ENCODE assay signal across 23 cellular contexts in the genomic region with DNA sequence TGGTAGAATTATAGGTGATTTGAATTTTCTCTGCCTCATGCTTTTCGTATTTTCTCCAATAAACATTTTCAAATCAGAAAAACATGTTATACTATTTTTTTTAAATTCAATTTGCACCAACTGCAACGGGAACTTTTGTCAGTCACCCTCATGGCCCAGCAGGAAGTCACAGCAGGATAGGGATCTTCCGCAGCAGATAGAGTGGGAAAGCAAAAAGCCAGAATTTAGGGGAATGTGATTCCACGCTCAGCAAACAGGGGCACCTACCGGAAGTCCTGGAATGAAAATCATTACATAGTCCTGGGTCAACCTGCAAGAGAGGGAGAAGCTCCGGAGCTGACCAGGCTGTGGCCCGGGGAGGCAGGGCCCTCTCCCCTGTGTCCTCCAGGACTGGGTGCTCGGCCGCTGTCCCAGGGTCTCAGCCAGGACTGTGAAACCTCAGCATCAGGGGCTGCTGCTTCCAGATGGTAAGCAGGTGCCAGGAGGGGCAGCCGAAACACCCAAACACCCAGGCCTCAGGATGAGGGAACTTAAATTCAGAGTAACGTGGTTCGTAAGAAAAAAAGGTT. TPM values are rescaled to one million over a fixed set of nuclear protein-coding genes. Genes with fewer than 3 reads are reported as not detected.
A peak's percentile ranks its signal among the peaks of the same experiment; 100 is the strongest.
DNase-seq lines count a peak whose midpoint lies in the region; FAIRE-seq and TF ChIP-seq lines count a peak whose summit lies in the region.
"Had no signal": no experiment of that assay in that cellular context is flagged by ENCODE, and none has a peak within 500 bp of the region (broad histone marks: within the 10 kb centered on the region; RNA-seq: fewer than 3 reads in every experiment).

No MANE protein-coding gene starts in this region.

- H3K36me3 Mint-ChIP-seq in neural progenitor cell, result no peaks in the 10 kb centered on the region
- H3K36me3 Mint-ChIP-seq: IgD-negative memory B cell had no signal

- DNase-seq in GM13976 (ENCODE audit: low spot score) (peak; percentile 14), SK-N-MC (ENCODE audit: low read depth, low spot score) (no peak), frontal cortex (ENCODE audit: low spot score in 2 of 2) (peak; percentile 10 to 24), neural progenitor cell (ENCODE audit: low spot score) (no peak), NCI-H2227 (lab: John Stamatoyannopoulos, UW; ENCODE audit: unreplicated experiment) (no peak), SIG-M5 (lab: John Stamatoyannopoulos, UW) (no peak), germinal center (ENCODE audit: low spot score) (no peak)
- DNase-seq in effector CD8-positive, alpha-beta T cell (lab: John Stamatoyannopoulos, UW), result no peak
- DNase-seq: DMS53, HCEC 1CT, MM.1S, NCI-H187, NCI-H2081 treated with DMSO at 0.1 percent for 48 hours, NCI-H446, NCI-H524 treated with DMSO at 0.1 percent for 48 hours, NCI-H774 had no signal

- H3K4me3 ChIP-seq in SK-N-MC (no peak overlapping the region), neural progenitor cell (no peak overlapping the region)
- H3K4me3 ChIP-seq: SJSA1 had no signal

- H3K27me3 ChIP-seq in neural progenitor cell, result no peaks in the 10 kb centered on the region
- H3K27me3 ChIP-seq: SJSA1 had no signal

- H3K79me2 ChIP-seq in neural progenitor cell (ENCODE audit: low read depth), result no peaks in the 10 kb centered on the region

- peaks cover 18% of the 10 kb centered on the region for H3K4me1 ChIP-seq in neural progenitor cell
- H3K4me1 ChIP-seq: SJSA1 had no signal

- FAIRE-seq in frontal cortex (lab: Jason Lieb, UNC), result no peak
- FAIRE-seq: RCC 7860 had no signal

- no peak overlapping the region for H3K27ac Mint-ChIP-seq in neural progenitor cell
- H3K27ac Mint-ChIP-seq: IgD-negative memory B cell had no signal

- no peak overlapping the region for H3K4me3 Mint-ChIP-seq in neural progenitor cell
- H3K4me3 Mint-ChIP-seq: IgD-negative memory B cell had no signal

- peak overlapping the region; percentile 26 for H2AFZ ChIP-seq in neural progenitor cell (replicated peaks)

- peaks cover 5% of the 10 kb centered on the region for H3K27me3 Mint-ChIP-seq in neural progenitor cell (ENCODE audit: insufficient read depth, low read depth)
- H3K27me3 Mint-ChIP-seq: IgD-negative memory B cell had no signal

- no peaks in the 10 kb centered on the region for H3K9me3 Mint-ChIP-seq in neural progenitor cell
- H3K9me3 Mint-ChIP-seq: IgD-negative memory B cell had no signal

- H4K20me1 ChIP-seq in neural progenitor cell (ENCODE audit: low read depth), result no peaks in the 10 kb centered on the region

- H3K4me1 Mint-ChIP-seq in neural progenitor cell, result peaks cover 12% of the 10 kb centered on the region
- H3K4me1 Mint-ChIP-seq: IgD-negative memory B cell had no signal

- no peaks in the 10 kb centered on the region for H3K9me3 ChIP-seq in SK-N-MC (ENCODE audit: low read depth, low read length)
- no peaks in the 10 kb centered on the region for H3K9me3 ChIP-seq in neural progenitor cell (ENCODE audit: low read depth)
- H3K9me3 ChIP-seq: SJSA1 had no signal

- H3K27ac ChIP-seq in SK-N-MC (peak overlapping the region; percentile 36; the same call in 1 of the 2 replicates), neural progenitor cell (no peak overlapping the region)
- H3K27ac ChIP-seq: HL-60, KMS-11, SJSA1 had no signal

- peaks cover 3% of the 10 kb centered on the region for H3F3A ChIP-seq in neural progenitor cell (ENCODE audit: low read depth)

- H3K36me3 ChIP-seq in SK-N-MC (ENCODE audit: insufficient read depth, low read length), result no peaks in the 10 kb centered on the region
- H3K36me3 ChIP-seq in neural progenitor cell, result no peaks in the 10 kb centered on the region
- H3K36me3 ChIP-seq: SJSA1 had no signal

- in situ Hi-C loops in GM13976 (cut with MboI; ENCODE audit: low sequenced_read_pairs, unreplicated experiment), result no loop called here

- TF ChIP-seq CTCF in GM13976 (IDR thresholded peaks at IDR 0.05; ENCODE audit: borderline replicate concordance, control extremely low read depth, extremely low read depth, insufficient read depth, missing control alignments), result no peak
- TF ChIP-seq CTCF in neural progenitor cell (IDR thresholded peaks at IDR 0.05), result no peak

- H3K9ac ChIP-seq in SK-N-MC (ENCODE audit: insufficient read length) (peak overlapping the region; percentile 26), neural progenitor cell (no peak overlapping the region)
- H3K9ac ChIP-seq: KMS-11 had no signal

- H3K4me2 ChIP-seq in neural progenitor cell, result no peak overlapping the region
- H3K4me2 ChIP-seq: KMS-11 had no signal

RNA-seq across cellular contexts. Expression of gene SLC47A2, which starts 3.9 kb away (rescaled TPM):
- total RNA-seq in frontal cortex (under 0.01 TPM), neural progenitor cell (ENCODE audit: low replicate concordance) (0.39 and 0.43 TPM in 2 replicates)
- total RNA-seq: Daoy, G401, SJSA1 had no signal

RNA-seq across cellular contexts. Expression of gene ALDH3A1, which starts 35.6 kb away (rescaled TPM):
- total RNA-seq in frontal cortex, result 0.41 TPM
- total RNA-seq in neural progenitor cell (ENCODE audit: low replicate concordance), result 1.4 TPM in 1 of 2 replicates, not detected in the other
- total RNA-seq: Daoy, G401, SJSA1 had no signal

Comparison
In these comparisons a context has a peak if more than half of its experiments do, and no peak if none do; other contexts are left out.
1. DNase-seq: peak in GM13976 (single experiment) and frontal cortex (2 of 2); none in SK-N-MC (single experiment), neural progenitor cell (single experiment), NCI-H2227 (single experiment), SIG-M5 (single experiment), germinal center (single experiment) and effector CD8-positive, alpha-beta T cell (single experiment).